In the genomic region with DNA sequence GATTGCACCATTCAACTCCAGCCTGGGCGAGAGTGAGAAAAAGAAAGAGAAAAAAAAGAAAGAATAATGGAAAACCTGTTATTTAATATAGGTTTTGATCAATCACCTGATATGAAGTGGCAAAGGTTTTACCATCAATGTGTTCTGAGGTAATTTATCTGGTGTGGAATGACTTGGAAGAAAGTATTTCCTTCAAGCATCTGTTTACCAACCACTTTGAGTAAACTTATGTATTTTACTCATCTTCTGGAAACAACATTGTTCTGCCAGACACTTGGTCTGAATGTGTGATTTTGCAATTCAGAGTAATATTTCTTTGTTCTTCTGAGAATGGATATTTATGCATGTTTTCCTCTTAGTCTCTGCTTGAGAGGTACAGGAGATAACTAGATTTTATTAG, we compare ENCODE assay signal across 1 cellular context.
TF ChIP-seq lines count a peak whose summit lies in the region.

No MANE protein-coding gene starts in this region.

TF ChIP-seq in HEK293, 187 proteins besides CTCF, POLR2A, EP300 and RAD21 (continued from another document):
- TF ChIP-seq, protein P1, sequence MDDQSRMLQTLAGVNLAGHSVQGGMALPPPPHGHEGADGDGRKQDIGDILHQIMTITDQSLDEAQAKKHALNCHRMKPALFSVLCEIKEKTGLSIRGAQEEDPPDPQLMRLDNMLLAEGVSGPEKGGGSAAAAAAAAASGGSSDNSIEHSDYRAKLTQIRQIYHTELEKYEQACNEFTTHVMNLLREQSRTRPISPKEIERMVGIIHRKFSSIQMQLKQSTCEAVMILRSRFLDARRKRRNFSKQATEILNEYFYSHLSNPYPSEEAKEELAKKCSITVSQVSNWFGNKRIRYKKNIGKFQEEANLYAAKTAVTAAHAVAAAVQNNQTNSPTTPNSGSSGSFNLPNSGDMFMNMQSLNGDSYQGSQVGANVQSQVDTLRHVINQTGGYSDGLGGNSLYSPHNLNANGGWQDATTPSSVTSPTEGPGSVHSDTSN (CRISPR knock-in tag; IDR thresholded peaks at IDR 0.05) = no peak
- TF ChIP-seq EGR2 (tag by site-specific recombination; IDR thresholded peaks at IDR 0.05; ENCODE audit: low read depth) = no peak
